10 cellular contexts compared by ENCODE assay signal in genomic region chr18:12279781-12280531, GRCh38. TPM values are rescaled to one million over a fixed set of nuclear protein-coding genes. Genes with fewer than 3 reads are reported as not detected.
DNase-seq lines count a peak whose midpoint lies in the region; FAIRE-seq and TF ChIP-seq lines count a peak whose summit lies in the region.
"Had no signal": no experiment of that assay in that cellular context is flagged by ENCODE, and none has a peak within 500 bp of the region (broad histone marks: within the 10 kb centered on the region; RNA-seq: fewer than 3 reads in every experiment).

No MANE protein-coding gene starts in this region.

- H3K4me3 Mint-ChIP-seq in activated naive CD4-positive, alpha-beta T cell treated with anti-CD3 and anti-CD28 coated beads for 36 hours: no peak overlapping the region
- H3K4me3 Mint-ChIP-seq: naive thymus-derived CD4-positive, alpha-beta T cell had no signal

- no peak for DNase-seq in BJ (ENCODE audit: low read depth)
- no peak for DNase-seq in kidney
- DNase-seq in skeletal muscle cell (ENCODE audit: low read depth): no peak
- DNase-seq in NCI-H1105 (lab: John Stamatoyannopoulos, UW): no peak
- no peak for DNase-seq in activated naive CD4-positive, alpha-beta T cell treated with anti-CD3 and anti-CD28 coated beads for 36 hours
- no peak for DNase-seq in AML-193 (lab: John Stamatoyannopoulos, UW)
- no peak for DNase-seq in stimulated activated CD4-positive, alpha-beta T cell treated with anti-CD3 and anti-CD28 coated beads, Interleukin-2, amount 100 ng/mL, for 24 hours
- DNase-seq: naive thymus-derived CD4-positive, alpha-beta T cell had no signal

- H3K4me1 Mint-ChIP-seq in activated naive CD4-positive, alpha-beta T cell treated with anti-CD3 and anti-CD28 coated beads for 36 hours (ENCODE audit: low read depth): no peaks in the 10 kb centered on the region
- H3K4me1 Mint-ChIP-seq: naive thymus-derived CD4-positive, alpha-beta T cell had no signal

- H3K36me3 ChIP-seq in BJ (ENCODE audit: control insufficient read depth, insufficient read depth, low read length) (no peaks in the 10 kb centered on the region), kidney (ENCODE audit: control insufficient read depth in 1 of 2, insufficient read depth in 2 of 2, low read length in 2 of 2) (no peaks in the 10 kb centered on the region)

- no peaks in the 10 kb centered on the region for H3K9me3 ChIP-seq in kidney (ENCODE audit: control insufficient read depth in 1 of 2, low read length in 2 of 2)

- TF ChIP-seq CTCF in BJ (IDR thresholded peaks at IDR 0.05; ENCODE audit: insufficient read depth, low read depth, low read length) (no peak), kidney (IDR thresholded peaks at IDR 0.05; ENCODE audit: borderline replicate concordance, extremely low read depth, insufficient read depth) (no peak)

- peak overlapping the region; percentile 96 for H3K27ac ChIP-seq in cingulate gyrus (ENCODE audit: low read depth, low read length)
- H3K27ac ChIP-seq in kidney (ENCODE audit: low read depth in 2 of 2, low read length in 2 of 2): peak overlapping the region; percentile 88 to 91

- no peak for FAIRE-seq in kidney (lab: Jason Lieb, UNC)

- intact Hi-C loops in kidney (cut with DNase I): no loop called here
- intact Hi-C loops in activated naive CD4-positive, alpha-beta T cell treated with anti-CD3 and anti-CD28 coated beads for 36 hours (cut with micrococcal nuclease): no loop called here

- H3K9me3 Mint-ChIP-seq in activated naive CD4-positive, alpha-beta T cell treated with anti-CD3 and anti-CD28 coated beads for 36 hours: no peaks in the 10 kb centered on the region
- H3K9me3 Mint-ChIP-seq: naive thymus-derived CD4-positive, alpha-beta T cell had no signal

- CTCF ChIA-PET in BJ (lab: Yijun Ruan, JAX): interaction anchor here (0.9 to 1.6 kb wide), 3 partner anchors 8 to 44 kb away, joined by 3 to 4 read pairs (median 3); no protein-coding TSS in a partner anchor
- CTCF ChIA-PET in activated naive CD4-positive, alpha-beta T cell treated with anti-CD3 and anti-CD28 coated beads for 36 hours (lab: Charles Lee): interaction anchor here (0.6 to 1.6 kb wide), 3 partner anchors 8 to 544 kb away, joined by 3 to 9 read pairs (median 3); no protein-coding TSS in a partner anchor

- H3K9ac ChIP-seq in kidney (ENCODE audit: low read length in 2 of 2): peak overlapping the region in 1 of 2 donors; percentile 80

- peak overlapping the region; percentile 27 for H3K4me3 ChIP-seq in BJ (ENCODE audit: low read depth, low read length)
- H3K4me3 ChIP-seq in kidney (ENCODE audit: low read length in 2 of 2): no peak overlapping the region
- peak overlapping the region; percentile 20 for H3K4me3 ChIP-seq in skeletal muscle cell (ENCODE audit: low read depth, low read length)

- no peak overlapping the region for H3K27ac Mint-ChIP-seq in activated naive CD4-positive, alpha-beta T cell treated with anti-CD3 and anti-CD28 coated beads for 36 hours
- H3K27ac Mint-ChIP-seq: naive thymus-derived CD4-positive, alpha-beta T cell had no signal

- H3K36me3 Mint-ChIP-seq in activated naive CD4-positive, alpha-beta T cell treated with anti-CD3 and anti-CD28 coated beads for 36 hours (ENCODE audit: low read depth): no peaks in the 10 kb centered on the region
- H3K36me3 Mint-ChIP-seq: naive thymus-derived CD4-positive, alpha-beta T cell had no signal

- H3K4me1 ChIP-seq in kidney (ENCODE audit: control insufficient read depth in 1 of 2, insufficient read depth in 1 of 2, low read depth in 1 of 2, low read length in 2 of 2): peaks cover 0 to 5% of the 10 kb centered on the region in 2 donors

- H3K27me3 ChIP-seq in BJ (ENCODE audit: control insufficient read depth, insufficient read depth, low read length): no peaks in the 10 kb centered on the region

- H3K27me3 Mint-ChIP-seq in activated naive CD4-positive, alpha-beta T cell treated with anti-CD3 and anti-CD28 coated beads for 36 hours (ENCODE audit: low read depth): peaks cover 4% of the 10 kb centered on the region

- POLR2A ChIA-PET in BJ (lab: Charles Lee): interaction anchor here (0.6 to 1.1 kb wide), 2 partner anchors 28 to 841 kb away, joined by 7 to 8 read pairs; partner anchors contain the start of gene TUBB6

RNA-seq across cellular contexts. Expression of gene CIDEA, which starts 25.8 kb away (rescaled TPM):
- polyA plus RNA-seq in BJ (2011; rRNA removed) (not detected in 2 replicates), kidney (ENCODE audit: insufficient read depth, low read depth, low replicate concordance) (not detected)
- polyA minus RNA-seq in BJ (2011; rRNA and poly(A)+ RNA removed): not detected in 2 replicates
- not detected for total RNA-seq in kidney
- total RNA-seq in activated naive CD4-positive, alpha-beta T cell treated with anti-CD3 and anti-CD28 coated beads for 36 hours: not detected
- total RNA-seq: G401; naive thymus-derived CD4-positive, alpha-beta T cell had no signal
- polyA plus RNA-seq: naive thymus-derived CD4-positive, alpha-beta T cell had no signal

RNA-seq across cellular contexts. Expression of gene TUBB6, which starts 28.1 kb away (rescaled TPM):
- polyA plus RNA-seq in BJ (2011; rRNA removed): 537 and 765 TPM in 2 replicates
- polyA minus RNA-seq in BJ (2011; rRNA and poly(A)+ RNA removed): 374 and 543 TPM in 2 replicates
- total RNA-seq in kidney: 98.9 TPM
- polyA plus RNA-seq in kidney (ENCODE audit: insufficient read depth, low read depth, low replicate concordance): 25.9 TPM
- total RNA-seq in activated naive CD4-positive, alpha-beta T cell treated with anti-CD3 and anti-CD28 coated beads for 36 hours: 1 to 10 TPM; 2.6 to 2.7 TPM

Comparison
In these comparisons a context has a peak if more than half of its experiments do, and no peak if none do; other contexts are left out.
1. H3K4me3 ChIP-seq: peak in BJ (single experiment) and skeletal muscle cell (single experiment); none in kidney (0 of 2).
2. RNA of gene TUBB6, which starts 28.1 kb away (total RNA-seq): 98.9 TPM in kidney (single experiment); 2.6 to 2.7 TPM in activated naive CD4-positive, alpha-beta T cell treated with anti-CD3 and anti-CD28 coated beads for 36 hours; every median in the first group is over 10 times any median in the second.